ENCODE assay signal across 8 cellular contexts in the genomic region with DNA sequence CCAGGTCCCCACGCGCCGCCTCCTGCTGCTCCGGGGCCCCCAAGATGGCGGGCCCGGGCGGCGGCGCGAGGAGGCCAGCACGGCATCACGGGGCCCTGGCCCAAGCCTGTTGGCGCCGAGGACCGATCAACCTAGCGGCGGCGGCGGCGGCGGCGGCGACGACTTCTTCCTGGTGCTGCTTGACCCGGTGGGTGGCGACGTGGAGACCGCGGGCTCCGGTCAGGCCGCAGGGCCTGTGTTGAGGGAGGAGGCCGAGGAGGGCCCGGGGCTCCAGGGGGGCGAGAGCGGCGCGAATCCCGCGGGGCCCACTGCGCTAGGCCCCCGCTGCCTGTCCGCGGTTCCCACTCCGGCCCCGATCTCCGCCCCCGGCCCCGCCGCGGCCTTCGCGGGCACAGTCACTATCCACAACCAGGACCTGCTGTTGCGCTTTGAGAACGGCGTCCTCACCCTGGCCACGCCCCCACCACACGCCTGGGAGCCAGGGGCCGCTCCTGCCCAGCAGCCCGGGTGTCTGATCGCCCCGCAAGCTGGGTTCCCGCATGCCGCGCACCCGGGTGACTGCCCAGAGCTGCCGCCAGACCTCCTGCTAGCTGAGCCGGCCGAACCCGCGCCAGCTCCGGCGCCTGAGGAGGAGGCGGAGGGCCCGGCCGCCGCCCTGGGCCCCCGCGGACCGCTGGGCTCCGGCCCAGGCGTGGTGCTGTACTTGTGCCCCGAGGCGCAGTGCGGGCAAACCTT. TPM values are rescaled to one million over a fixed set of nuclear protein-coding genes. Genes with fewer than 3 reads are reported as not detected.
A peak's percentile ranks its signal among the peaks of the same experiment; 100 is the strongest.
DNase-seq lines count a peak whose midpoint lies in the region; ATAC-seq and TF ChIP-seq lines count a peak whose summit lies in the region.
"Not testable (repeated sequence)": the region's sequence is repeated elsewhere in the genome, so short reads cannot be mapped to it uniquely, and the experiment has no call there.

No MANE protein-coding gene starts in this region.

- not testable (repeated sequence) for H3K9me3 ChIP-seq in hepatocyte (ENCODE audit: low read depth); uterus

- peak; percentile 51 for ATAC-seq in GM18508 (IDR thresholded peaks at IDR 0.05; ENCODE audit: insufficient read depth, unreplicated experiment)
- peak; percentile 69 for ATAC-seq in HG02623 (IDR thresholded peaks at IDR 0.05; ENCODE audit: unreplicated experiment)

- H3K4me3 Mint-ChIP-seq in MCF 10A (ENCODE audit: unreplicated experiment) (peak overlapping the region; percentile 76), osteocyte (ENCODE audit: unreplicated experiment) (peak overlapping the region; percentile 59)

- peaks cover 12% of the 10 kb centered on the region for H3K27me3 Mint-ChIP-seq in MCF 10A (ENCODE audit: insufficient read depth, unreplicated experiment)
- not testable (repeated sequence) for H3K27me3 Mint-ChIP-seq in osteocyte (ENCODE audit: unreplicated experiment)

- peak overlapping the region; percentile 60 for H2AFZ ChIP-seq in hepatocyte

- WGBS in hepatocyte (ENCODE audit: low lambda C conversion rate, missing lambda C conversion rate) = 53% methylated on average over 35 of the region's 84 CpGs

- peaks cover 14% of the 10 kb centered on the region for H3K4me1 ChIP-seq in hepatocyte (ENCODE audit: insufficient read depth)
- not testable (repeated sequence) for H3K4me1 ChIP-seq in uterus

- intact Hi-C loops in MCF 10A (cut with micrococcal nuclease) = loop anchor here (10.0 kb wide), 2 partner anchors 52 to 308 kb away; a partner anchor contains a TSS
- intact Hi-C loops in uterus (cut with DNase I; ENCODE audit: low total_unique reads) = not testable (repeated sequence)

- not testable (repeated sequence) for H4K20me1 ChIP-seq in hepatocyte (ENCODE audit: insufficient read depth, poor library complexity, severe bottlenecking)

- H3K27ac Mint-ChIP-seq in MCF 10A (ENCODE audit: low read depth, unreplicated experiment) (peak overlapping the region; percentile 94), osteocyte (ENCODE audit: unreplicated experiment) (peak overlapping the region; percentile 18)

- CTCF ChIA-PET in MCF 10A (lab: Yijun Ruan, JAX) = interaction anchor here (0.6 kb wide), 1 partner anchor 23 kb away, joined by 3 read pairs; no protein-coding TSS in a partner anchor

- H3K4me1 Mint-ChIP-seq in MCF 10A (ENCODE audit: insufficient read depth, unreplicated experiment) = peaks cover 25% of the 10 kb centered on the region
- peaks cover 31% of the 10 kb centered on the region for H3K4me1 Mint-ChIP-seq in osteocyte (ENCODE audit: unreplicated experiment)

- POLR2A ChIA-PET in MCF 10A (lab: Yijun Ruan, JAX) = not testable (repeated sequence)

- not testable (repeated sequence) for H3K9me3 Mint-ChIP-seq in MCF 10A (ENCODE audit: unreplicated experiment)
- peaks cover 11% of the 10 kb centered on the region for H3K9me3 Mint-ChIP-seq in osteocyte (ENCODE audit: unreplicated experiment)

- TF ChIP-seq POLR2A in uterus (IDR thresholded peaks at IDR 0.05) = peak in 1 of 2 donors; percentile 10

- H3K36me3 ChIP-seq in hepatocyte (replicated peaks; ENCODE audit: insufficient read depth, low read depth); uterus: not testable (repeated sequence)

- H3K27ac ChIP-seq in VCaP (peak overlapping the region; percentile 82), hepatocyte (peak overlapping the region; percentile 99), uterus (peak overlapping the region; percentile 93 to 97)

- H3K4me2 ChIP-seq in hepatocyte = peak overlapping the region; percentile 82

- peaks cover 31% of the 10 kb centered on the region for H3K79me2 ChIP-seq in hepatocyte

- H3K9me2 ChIP-seq in hepatocyte (replicated peaks; ENCODE audit: insufficient read depth) = not testable (repeated sequence)

- not testable (repeated sequence) for BruUV-seq in MCF 10A (replicated peaks; lab: Mats Ljungman, UMichigan)

- not testable (repeated sequence) for TF ChIP-seq CTCF in VCaP (conservative IDR thresholded peaks at IDR 0.05); MCF 10A (IDR thresholded peaks at IDR 0.05; ENCODE audit: unreplicated experiment); hepatocyte (IDR thresholded peaks at IDR 0.05; ENCODE audit: poor library complexity); osteocyte (IDR thresholded peaks at IDR 0.05); uterus (IDR thresholded peaks at IDR 0.05)

- DNase-seq in LHCN-M2 (ENCODE audit: low read depth) = peak; percentile 20
- DNase-seq in MCF 10A (ENCODE audit: unreplicated experiment); osteocyte (ENCODE audit: extremely low spot score, unreplicated experiment): not testable (repeated sequence)
- DNase-seq in hepatocyte (ENCODE audit: low spot score) = peak; percentile 27
- peak; percentile 17 to 44 for DNase-seq in uterus

- not testable (repeated sequence) for H3K27me3 ChIP-seq in hepatocyte, uterus

- H3K36me3 Mint-ChIP-seq in MCF 10A (ENCODE audit: insufficient read depth, unreplicated experiment) = peaks cover 31% of the 10 kb centered on the region
- not testable (repeated sequence) for H3K36me3 Mint-ChIP-seq in osteocyte (ENCODE audit: unreplicated experiment)

- peak overlapping the region; percentile 42 for H3K4me3 ChIP-seq in hepatocyte
- peak overlapping the region; percentile 37 to 68 for H3K4me3 ChIP-seq in uterus

RNA-seq across cellular contexts. Expression of a gene that starts 0.5 kb away (rescaled TPM):
- 11.1 and 11.9 TPM in 2 replicates for total RNA-seq in LHCN-M2 (2014; rRNA removed)
- 2.7 TPM for polyA plus RNA-seq in LHCN-M2 (2012)
- total RNA-seq in MCF 10A (2022) = 14.0 and 14.8 TPM in 2 replicates
- 12.4 and 14.3 TPM in 2 replicates for total RNA-seq in hepatocyte
- polyA plus RNA-seq in hepatocyte = 3.1 and 4.1 TPM in 2 replicates
- total RNA-seq in osteocyte = 6.8 and 7.3 TPM in 2 replicates
- 10 to 100 TPM in 3 of 4 donors, 1 to 10 TPM in 1; 3.8 to 17.1 (median 13.6) TPM for total RNA-seq in uterus
